Comparison of ENCODE assay signal across 14 cellular contexts in genomic region chr3:152291238-152291637, GRCh38. TPM values are rescaled to one million over a fixed set of nuclear protein-coding genes. Genes with fewer than 3 reads are reported as not detected.
DNase-seq lines count a peak whose midpoint lies in the region; ATAC-seq and TF ChIP-seq lines count a peak whose summit lies in the region.
"Had no signal": no experiment of that assay in that cellular context is flagged by ENCODE, and none has a peak within 500 bp of the region (broad histone marks: within the 10 kb centered on the region; RNA-seq: fewer than 3 reads in every experiment).

No MANE protein-coding gene starts in this region.

- CTCF ChIA-PET in activated CD4-positive, alpha-beta T cell treated with anti-CD3 and anti-CD28 coated beads for 36 hours (lab: Charles Lee) = interaction anchor here (0.8 to 3.0 kb wide), 5 partner anchors 8 to 152 kb away, joined by 3 to 14 read pairs (median 5); no protein-coding TSS in a partner anchor

- H3K4me1 Mint-ChIP-seq in activated CD4-positive, alpha-beta T cell treated with anti-CD3 and anti-CD28 coated beads for 36 hours = peaks cover 71% of the 10 kb centered on the region
- H3K4me1 Mint-ChIP-seq in HFFc6 (ENCODE audit: low read depth) = peaks cover 78% of the 10 kb centered on the region
- H3K4me1 Mint-ChIP-seq in activated naive CD8-positive, alpha-beta T cell treated with anti-CD3 and anti-CD28 coated beads, Interleukin-2, amount 10 ng/mL, durations not matched to agents 7 days and 5 days = peaks cover 56% of the 10 kb centered on the region

- TF ChIP-seq CTCF in HFFc6 (IDR thresholded peaks at IDR 0.05) (no peak), neutrophil (IDR thresholded peaks at IDR 0.05) (no peak)

- peaks cover 21 to 71% of the 10 kb centered on the region in 2 experiments for H3K4me1 ChIP-seq in neutrophil (ENCODE audit: control insufficient read depth in 1 of 2, insufficient read depth in 1 of 2, low read depth in 1 of 2, low read length in 1 of 2)
- H3K4me1 ChIP-seq: parathyroid adenoma had no signal

- intact Hi-C loops in activated CD4-positive, alpha-beta T cell treated with anti-CD3 and anti-CD28 coated beads for 36 hours (cut with DNase I, micrococcal nuclease) = no loop called here

- H3K9me3 ChIP-seq in neutrophil = no peaks in the 10 kb centered on the region
- H3K9me3 ChIP-seq: adrenal gland had no signal

- no peaks in the 10 kb centered on the region for H3K36me3 ChIP-seq in neutrophil
- H3K36me3 ChIP-seq: adrenal gland had no signal

- H3K36me3 Mint-ChIP-seq in activated CD4-positive, alpha-beta T cell treated with anti-CD3 and anti-CD28 coated beads for 36 hours (ENCODE audit: low read depth) = peaks cover 7% of the 10 kb centered on the region
- peaks cover 19% of the 10 kb centered on the region for H3K36me3 Mint-ChIP-seq in HFFc6 (ENCODE audit: low read depth)
- peaks cover 18% of the 10 kb centered on the region for H3K36me3 Mint-ChIP-seq in activated naive CD8-positive, alpha-beta T cell treated with anti-CD3 and anti-CD28 coated beads, Interleukin-2, amount 10 ng/mL, durations not matched to agents 7 days and 5 days

- POLR2A ChIA-PET in activated CD4-positive, alpha-beta T cell treated with anti-CD3 and anti-CD28 coated beads for 36 hours (lab: Charles Lee) = interaction anchor here (0.6 to 1.3 kb wide), 2 partner anchors 11 to 87 kb away, joined by 3 to 4 read pairs; no protein-coding TSS in a partner anchor
- POLR2A ChIA-PET in activated naive CD8-positive, alpha-beta T cell treated with anti-CD3 and anti-CD28 coated beads, Interleukin-2, amount 10 ng/mL, durations not matched to agents 7 days and 5 days (lab: Charles Lee) = interaction anchor here (1.1 to 1.5 kb wide), 2 partner anchors 8 to 12 kb away, joined by 4 to 5 read pairs; no protein-coding TSS in a partner anchor

- peak overlapping the region; percentile 55 for H3K4me3 Mint-ChIP-seq in activated CD4-positive, alpha-beta T cell treated with anti-CD3 and anti-CD28 coated beads for 36 hours
- H3K4me3 Mint-ChIP-seq in HFFc6 = peak overlapping the region; percentile 67; the same call in 1 of the 2 replicates
- peak overlapping the region; percentile 29 for H3K4me3 Mint-ChIP-seq in activated naive CD8-positive, alpha-beta T cell treated with anti-CD3 and anti-CD28 coated beads, Interleukin-2, amount 10 ng/mL, durations not matched to agents 7 days and 5 days

- peak overlapping the region; percentile 68 for H3K27ac ChIP-seq in neutrophil
- H3K27ac ChIP-seq: adrenal gland, parathyroid adenoma had no signal

- H3K4me3 ChIP-seq in neutrophil (ENCODE audit: low read depth in 1 of 2, low read length in 1 of 2) = no peak overlapping the region
- H3K4me3 ChIP-seq: adrenal gland had no signal

- no peaks in the 10 kb centered on the region for H3K9me3 Mint-ChIP-seq in activated CD4-positive, alpha-beta T cell treated with anti-CD3 and anti-CD28 coated beads for 36 hours (ENCODE audit: low read depth)
- H3K9me3 Mint-ChIP-seq in HFFc6 = no peaks in the 10 kb centered on the region
- H3K9me3 Mint-ChIP-seq in activated naive CD8-positive, alpha-beta T cell treated with anti-CD3 and anti-CD28 coated beads, Interleukin-2, amount 10 ng/mL, durations not matched to agents 7 days and 5 days = no peaks in the 10 kb centered on the region

- peak overlapping the region; percentile 68 for H3K27ac Mint-ChIP-seq in activated CD4-positive, alpha-beta T cell treated with anti-CD3 and anti-CD28 coated beads for 36 hours
- peak overlapping the region; percentile 88 for H3K27ac Mint-ChIP-seq in HFFc6
- no peak overlapping the region for H3K27ac Mint-ChIP-seq in activated naive CD8-positive, alpha-beta T cell treated with anti-CD3 and anti-CD28 coated beads, Interleukin-2, amount 10 ng/mL, durations not matched to agents 7 days and 5 days

- H3K27me3 Mint-ChIP-seq in activated CD4-positive, alpha-beta T cell treated with anti-CD3 and anti-CD28 coated beads for 36 hours = no peaks in the 10 kb centered on the region
- H3K27me3 Mint-ChIP-seq in HFFc6 (ENCODE audit: insufficient read depth) = no peaks in the 10 kb centered on the region; the same call in 1 of the 2 replicates
- no peaks in the 10 kb centered on the region for H3K27me3 Mint-ChIP-seq in activated naive CD8-positive, alpha-beta T cell treated with anti-CD3 and anti-CD28 coated beads, Interleukin-2, amount 10 ng/mL, durations not matched to agents 7 days and 5 days

- DNase-seq in activated CD4-positive, alpha-beta T cell treated with anti-CD3 and anti-CD28 coated beads for 36 hours = no peak
- no peak for DNase-seq in activated CD4-positive, alpha-beta T cell treated with anti-CD3 and anti-CD28 coated beads for 48 hours
- DNase-seq in HFFc6 (no peak), iPS-NIHi7 (ENCODE audit: extremely low spot score) (no peak)
- DNase-seq in activated naive CD8-positive, alpha-beta T cell treated with anti-CD3 and anti-CD28 coated beads, Interleukin-2, amount 10 ng/mL, durations not matched to agents 7 days and 5 days = no peak
- DNase-seq: adrenal gland; islet precursor cell; NCI-H1105; NCI-H2171 treated with DMSO at 0.1 percent for 48 hours; NK-92 treated with Interleukin-12 subunit alpha and Interleukin-12 subunit beta, amount 100 ng/mL, for 24 hours had no signal

- ATAC-seq in activated CD4-positive, alpha-beta T cell treated with anti-CD3 and anti-CD28 coated beads for 36 hours = no peak
- ATAC-seq in activated naive CD8-positive, alpha-beta T cell treated with anti-CD3 and anti-CD28 coated beads, Interleukin-2, amount 10 ng/mL, durations not matched to agents 7 days and 5 days (ENCODE audit: low read depth) = no peak
- no peak for ATAC-seq in GM19397 (IDR thresholded peaks at IDR 0.05; ENCODE audit: unreplicated experiment)
- ATAC-seq in HG02759 (IDR thresholded peaks at IDR 0.05; ENCODE audit: unreplicated experiment) = no peak

- H3K27me3 ChIP-seq in neutrophil = no peaks in the 10 kb centered on the region
- H3K27me3 ChIP-seq: adrenal gland had no signal

RNA-seq across cellular contexts. Expression of gene MBNL1, which starts 22.5 kb away (rescaled TPM):
- 100 to 1,000 TPM; 317 to 481 TPM for total RNA-seq in activated CD4-positive, alpha-beta T cell treated with anti-CD3 and anti-CD28 coated beads for 36 hours
- total RNA-seq in HFFc6 (2021; fragmentation: NEBNext Ultra II Directional; extraction: Animal tissue kit (Norgen Biotek cat#: 25700)) = 100 to 1,000 TPM; 200 to 291 (median 244) TPM
- total RNA-seq in activated naive CD8-positive, alpha-beta T cell treated with anti-CD3 and anti-CD28 coated beads, Interleukin-2, amount 10 ng/mL, durations not matched to agents 7 days and 5 days = 100 to 1,000 TPM; 446 to 447 TPM
